In the genomic region with DNA sequence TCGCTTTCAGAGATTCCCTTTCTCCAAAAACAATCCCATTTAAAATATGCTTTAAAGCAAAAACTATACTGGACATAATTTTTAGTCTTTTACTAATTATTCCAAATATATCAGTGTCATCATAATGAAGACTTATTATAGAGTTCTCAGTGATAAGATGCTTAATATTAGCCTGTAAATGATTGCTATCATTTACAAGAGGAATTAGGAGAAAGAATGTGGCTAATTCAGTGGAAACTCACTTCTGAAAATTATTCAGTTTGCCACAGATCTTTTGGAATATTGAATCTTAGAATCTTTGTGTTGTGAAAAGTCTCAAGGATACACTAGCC, we compare ENCODE assay signal across 11 cellular contexts.
"Had no signal": no experiment of that assay in that cellular context is flagged by ENCODE, and none has a peak within 500 bp of the region (broad histone marks: within the 10 kb centered on the region; RNA-seq: fewer than 3 reads in every experiment).

No MANE protein-coding gene starts in this region.

- H3K36me3 Mint-ChIP-seq: activated naive CD4-positive, alpha-beta T cell treated with anti-CD3 and anti-CD28 coated beads, Interleukin-2, amount 50 U/mL, for 24 hours; immature natural killer cell; stimulated activated naive B cell treated with anti-CD40 and anti-IgM and Interleukin-4, amounts not matched to agents 10 μg/mL and 1 μg/mL and 100 μg/mL, for 72 hours had no signal

- H3K27me3 ChIP-seq: esophagus squamous epithelium, heart left ventricle, pancreas, tibial nerve had no signal

- H3K27ac ChIP-seq: heart left ventricle, pancreas had no signal

- H3K9me3 ChIP-seq: esophagus squamous epithelium, heart left ventricle, pancreas, tibial nerve had no signal

- DNase-seq: esophagus squamous epithelium had no signal

- H3K9me3 Mint-ChIP-seq: activated CD8-positive, alpha-beta T cell treated with anti-CD3 and anti-CD28 coated beads for 36 hours; activated naive CD4-positive, alpha-beta T cell treated with anti-CD3 and anti-CD28 coated beads, Interleukin-2, amount 50 U/mL, for 24 hours; stimulated activated naive B cell treated with anti-CD40 and anti-IgM and Interleukin-4, amounts not matched to agents 10 μg/mL and 1 μg/mL and 100 μg/mL, for 72 hours had no signal

- H3K4me3 Mint-ChIP-seq: activated CD8-positive, alpha-beta T cell treated with anti-CD3 and anti-CD28 coated beads for 36 hours; activated naive CD4-positive, alpha-beta T cell treated with anti-CD3 and anti-CD28 coated beads, Interleukin-2, amount 50 U/mL, for 24 hours; immature natural killer cell; stimulated activated naive B cell treated with anti-CD40 and anti-IgM and Interleukin-4, amounts not matched to agents 10 μg/mL and 1 μg/mL and 100 μg/mL, for 72 hours; WTC11 had no signal

- H3K27me3 Mint-ChIP-seq: activated CD8-positive, alpha-beta T cell treated with anti-CD3 and anti-CD28 coated beads for 36 hours; stimulated activated naive B cell treated with anti-CD40 and anti-IgM and Interleukin-4, amounts not matched to agents 10 μg/mL and 1 μg/mL and 100 μg/mL, for 72 hours had no signal

- H3K27ac Mint-ChIP-seq: activated CD8-positive, alpha-beta T cell treated with anti-CD3 and anti-CD28 coated beads for 36 hours; stimulated activated naive B cell treated with anti-CD40 and anti-IgM and Interleukin-4, amounts not matched to agents 10 μg/mL and 1 μg/mL and 100 μg/mL, for 72 hours; WTC11 had no signal

- H3K36me3 ChIP-seq: esophagus squamous epithelium, heart left ventricle, pancreas, tibial nerve had no signal

- H3K4me3 ChIP-seq: coronary artery, esophagus squamous epithelium, heart left ventricle, lung, pancreas, tibial nerve had no signal
